Comparison of ENCODE assay signal across 38 cellular contexts in genomic region chr11:13473013-13473722, GRCh38. TPM values are rescaled to one million over a fixed set of nuclear protein-coding genes. Genes with fewer than 3 reads are reported as not detected.
"Had no signal": no experiment of that assay in that cellular context is flagged by ENCODE, and none has a peak within 500 bp of the region (broad histone marks: within the 10 kb centered on the region; RNA-seq: fewer than 3 reads in every experiment).

No MANE protein-coding gene starts in this region.

- H3K36me3 ChIP-seq: MG63 had no signal

- H3K9me3 ChIP-seq: MG63 had no signal

- H3K27ac ChIP-seq: KMS-11 had no signal

- H3K27me3 ChIP-seq: MG63 had no signal

- H3K4me2 ChIP-seq: KMS-11 had no signal

- H3K9ac ChIP-seq: KMS-11 had no signal

- DNase-seq: Kasumi-1, MG63, MM.1S, MV-4-11, NCI-H1048, NCI-H1092, NCI-H1092 treated with DMSO at 0.1 percent for 48 hours, NCI-H1105, NCI-H1105 treated with DMSO at 0.1 percent for 48 hours, NCI-H1417, NCI-H1417 treated with DMSO at 0.1 percent for 48 hours, NCI-H1436, NCI-H1436 treated with DMSO at 0.1 percent for 48 hours, NCI-H146, NCI-H1694, NCI-H1694 treated with DMSO at 0.1 percent for 48 hours, NCI-H187, NCI-H187 treated with DMSO at 0.1 percent for 48 hours, NCI-H1930, NCI-H2029, NCI-H2029 treated with DMSO at 0.1 percent for 48 hours, NCI-H2081, NCI-H2081 treated with DMSO at 0.1 percent for 48 hours, NCI-H2107, NCI-H2171, NCI-H2171 treated with DMSO at 0.1 percent for 48 hours, NCI-H2227 treated with DMSO at 0.1 percent for 48 hours, NCI-H226, NCI-H345, NCI-H446, NCI-H446 treated with DMSO at 0.1 percent for 48 hours, NCI-H510A, NCI-H510A treated with DMSO at 0.1 percent for 48 hours had no signal

- H3K4me3 ChIP-seq: MG63 had no signal

RNA-seq across cellular contexts. Expression of gene PTH, which starts 22.6 kb away (rescaled TPM):
- total RNA-seq: LHCN-M2, M059J, MCF 10A, NCI-H460 had no signal
